22 cellular contexts compared by ENCODE assay signal in the genomic region with DNA sequence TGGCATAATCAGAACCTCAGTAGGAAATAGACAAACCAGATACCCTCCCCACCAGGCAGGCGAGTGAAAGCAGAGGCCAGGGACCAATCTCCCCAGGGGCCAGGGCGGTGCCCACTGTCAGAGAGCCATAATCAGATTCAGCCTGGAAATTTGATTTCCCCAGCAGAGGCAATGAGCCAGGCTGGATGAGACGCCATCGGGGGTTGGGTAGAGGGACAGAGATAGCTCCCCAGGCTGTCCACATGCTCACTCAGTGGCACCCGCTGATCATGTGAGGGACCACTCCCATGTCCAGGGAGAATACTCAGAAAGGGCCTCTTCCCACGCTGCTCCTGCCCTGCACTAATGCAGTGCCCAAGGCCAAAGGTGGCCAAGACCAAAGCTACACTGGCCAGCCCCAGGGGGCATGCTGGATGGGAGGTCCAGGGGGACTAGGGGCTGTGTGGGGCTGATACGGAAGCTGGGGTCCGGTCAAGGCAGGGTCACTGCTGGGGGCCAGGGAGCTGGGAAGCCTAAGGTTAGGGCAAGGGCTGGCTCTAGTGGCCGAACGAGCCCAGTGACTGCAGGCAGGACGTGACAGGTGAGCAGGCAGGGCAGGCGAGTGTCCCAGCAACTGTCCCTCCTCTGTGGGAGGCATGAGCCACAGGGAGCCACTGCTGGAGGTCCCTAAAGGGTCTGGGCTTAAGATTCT. TPM values are rescaled to one million over a fixed set of nuclear protein-coding genes. Genes with fewer than 3 reads are reported as not detected.
DNase-seq lines count a peak whose midpoint lies in the region; ATAC-seq and TF ChIP-seq lines count a peak whose summit lies in the region.
"Had no signal": no experiment of that assay in that cellular context is flagged by ENCODE, and none has a peak within 500 bp of the region (broad histone marks: within the 10 kb centered on the region; RNA-seq: fewer than 3 reads in every experiment).

No MANE protein-coding gene starts in this region.

- BruUV-seq in Calu3 (replicated peaks; lab: Mats Ljungman, UMichigan) = no TSS peak

- H3K36me3 ChIP-seq in thyroid gland = no peaks in the 10 kb centered on the region
- H3K36me3 ChIP-seq: adrenal gland, right lobe of liver, suprapubic skin had no signal

- no peak for TF ChIP-seq POLR2A in thyroid gland (IDR thresholded peaks at IDR 0.05)

- H3K27ac Mint-ChIP-seq in brain (peak overlapping the region in 4 of 5 experiments; percentile 50 to 92 (median 78)), Calu3 (ENCODE audit: unreplicated experiment) (no peak overlapping the region)

- H3K4me1 ChIP-seq in thyroid gland = peaks cover 53 to 88% of the 10 kb centered on the region in 2 donors

- H3K27me3 ChIP-seq in thyroid gland = no peaks in the 10 kb centered on the region
- H3K27me3 ChIP-seq: adrenal gland, right lobe of liver, suprapubic skin had no signal

- peak overlapping the region in 2 of 3 donors; percentile 28 to 75 for H3K27ac ChIP-seq in thyroid gland
- H3K27ac ChIP-seq: GM23248, right lobe of liver had no signal

- ATAC-seq in activated CD4-positive, CD25-positive, alpha-beta regulatory T cell treated with anti-CD3 and anti-CD28 coated beads, Interleukin-2, amount 50 U/mL, for 24 hours = no peak
- ATAC-seq: left lobe of liver, right lobe of liver had no signal

- peaks cover 66% of the 10 kb centered on the region for H3K4me1 Mint-ChIP-seq in brain
- H3K4me1 Mint-ChIP-seq in Calu3 (ENCODE audit: low read depth, unreplicated experiment) = no peaks in the 10 kb centered on the region
- H3K4me1 Mint-ChIP-seq: CD8-positive, alpha-beta memory T cell had no signal

- DNase-seq in NCI-H69 (lab: John Stamatoyannopoulos, UW) (peak; percentile 56), left kidney (ENCODE audit: low read depth, low spot score) (peak; percentile 57), thyroid gland (no peak), Calu3 (no peak)
- DNase-seq in stimulated activated CD4-positive, alpha-beta T cell treated with anti-CD3 and anti-CD28 coated beads, Interleukin-12 subunit alpha, Interleukin-12 subunit beta, amount 100 ng/mL, for 4 hours = no peak
- DNase-seq: activated CD4-positive, alpha-beta T cell treated with anti-CD3 and anti-CD28 coated beads, Interleukin-2, amount 50 U/mL, for 4 hours; activated effector memory CD4-positive, alpha-beta T cell treated with anti-CD3 and anti-CD28 coated beads, Interleukin-2, amount 50 U/mL, for 16 hours; caudate nucleus; CD8-positive, alpha-beta memory T cell; DMS53; GF-D8; GM23248; NCI-H1694 treated with DMSO at 0.1 percent for 48 hours; NCI-H748 treated with DMSO at 0.1 percent for 48 hours; nucleus accumbens; SHP77 treated with DMSO at 0.1 percent for 48 hours had no signal

- CTCF ChIA-PET in Calu3 (lab: Charles Lee) = no interaction called here

- H3K9me3 Mint-ChIP-seq in brain (peaks cover 0 to 4% (median 0%) of the 10 kb centered on the region in 5 experiments), Calu3 (ENCODE audit: low read depth, unreplicated experiment) (no peaks in the 10 kb centered on the region)

- no peak for TF ChIP-seq CTCF in brain (conservative IDR thresholded peaks at IDR 0.05)
- TF ChIP-seq CTCF in thyroid gland (IDR thresholded peaks at IDR 0.05) = no peak
- no peak for TF ChIP-seq CTCF in Calu3 (IDR thresholded peaks at IDR 0.05; ENCODE audit: unreplicated experiment)

- H3K9me3 ChIP-seq in thyroid gland = no peaks in the 10 kb centered on the region
- H3K9me3 ChIP-seq: adrenal gland, right lobe of liver, suprapubic skin had no signal

- H3K4me3 ChIP-seq in thyroid gland (replicated peaks in 1 of 3) = no peak overlapping the region
- H3K4me3 ChIP-seq: adrenal gland, GM23248, right lobe of liver, suprapubic skin had no signal

- H3K27me3 Mint-ChIP-seq in brain (no peaks in the 10 kb centered on the region), Calu3 (ENCODE audit: unreplicated experiment) (no peaks in the 10 kb centered on the region)

- 80 to 95% methylated on average over 10 to 12 of the region's 12 CpGs for WGBS in thyroid gland, 2 donors

- H3K4me3 Mint-ChIP-seq in brain = no peak overlapping the region
- no peak overlapping the region for H3K4me3 Mint-ChIP-seq in Calu3 (ENCODE audit: low read depth, unreplicated experiment)

- intact Hi-C loops in thyroid gland (cut with DNase I) (no loop called here), Calu3 (cut with micrococcal nuclease; ENCODE audit: unreplicated experiment) (no loop called here)

- H3K36me3 Mint-ChIP-seq in brain (no peaks in the 10 kb centered on the region), Calu3 (ENCODE audit: insufficient read depth, unreplicated experiment) (no peaks in the 10 kb centered on the region)
- H3K36me3 Mint-ChIP-seq: CD8-positive, alpha-beta memory T cell had no signal

RNA-seq across cellular contexts. Expression of a gene that starts 19.8 kb away (rescaled TPM):
- polyA plus RNA-seq in brain (ENCODE audit: insufficient read depth, low read depth, low replicate concordance) = 43.9 TPM
- total RNA-seq in thyroid gland (100 to 1,000 TPM in 3 of 4 donors, 10 to 100 TPM in 1; 34.5 to 123 (median 111) TPM), Calu3 (2022) (19.7 and 21.7 TPM in 2 replicates)

RNA-seq across cellular contexts. Expression of a gene that starts 24.1 kb away (rescaled TPM):
- 22.2 TPM for polyA plus RNA-seq in brain (ENCODE audit: insufficient read depth, low read depth, low replicate concordance)
- total RNA-seq in thyroid gland (10 to 100 TPM; 50.3 to 82.7 (median 65.2) TPM), Calu3 (2022) (33.5 and 41.4 TPM in 2 replicates)

RNA-seq across cellular contexts. Expression of a gene that starts 55.2 kb away (rescaled TPM):
- polyA plus RNA-seq in brain (ENCODE audit: insufficient read depth, low read depth, low replicate concordance) = 22.2 TPM
- total RNA-seq in thyroid gland = 10 to 100 TPM; 19.5 to 34.5 (median 25.6) TPM
- total RNA-seq in Calu3 (2022) = 33.7 and 36.3 TPM in 2 replicates

RNA-seq across cellular contexts. Expression of a gene that starts 55.3 kb away (rescaled TPM):
- polyA plus RNA-seq in brain (ENCODE audit: insufficient read depth, low read depth, low replicate concordance) = 161 TPM
- total RNA-seq in thyroid gland = 100 to 1,000 TPM in 3 of 4 donors, 10 to 100 TPM in 1; 92.6 to 216 (median 138) TPM
- 165 and 170 TPM in 2 replicates for total RNA-seq in Calu3 (2022)

Comparison
In these comparisons a context has a peak if more than half of its experiments do, and no peak if none do; other contexts are left out.
1. DNase-seq: peak in NCI-H69 (single experiment) and left kidney (single experiment); none in thyroid gland (0 of 2), Calu3 (single experiment) and stimulated activated CD4-positive, alpha-beta T cell treated with anti-CD3 and anti-CD28 coated beads, Interleukin-12 subunit alpha, Interleukin-12 subunit beta, amount 100 ng/mL, for 4 hours (single experiment).